In genomic region chr14:100342195-100342594, GRCh38 we compare ENCODE assay signal across 13 cellular contexts. TPM values are rescaled to one million over a fixed set of nuclear protein-coding genes. Genes with fewer than 3 reads are reported as not detected.
DNase-seq lines count a peak whose midpoint lies in the region; ATAC-seq and TF ChIP-seq lines count a peak whose summit lies in the region.
"Had no signal": no experiment of that assay in that cellular context is flagged by ENCODE, and none has a peak within 500 bp of the region (broad histone marks: within the 10 kb centered on the region; RNA-seq: fewer than 3 reads in every experiment).

No MANE protein-coding gene starts in this region.

- intact Hi-C loops in ovary (cut with DNase I): no loop called here

- TF ChIP-seq CTCF in HL-60 (IDR thresholded peaks at IDR 0.05; ENCODE audit: insufficient read depth, low read length): no peak
- no peak for TF ChIP-seq CTCF in ovary (IDR thresholded peaks at IDR 0.05)

- no peaks in the 10 kb centered on the region for H3K4me1 ChIP-seq in ovary (ENCODE audit: insufficient read depth)

- peaks cover 10% of the 10 kb centered on the region for H3K36me3 Mint-ChIP-seq in activated naive CD8-positive, alpha-beta T cell
- peaks cover 93% of the 10 kb centered on the region for H3K36me3 Mint-ChIP-seq in stimulated activated effector memory CD8-positive, alpha-beta T cell treated with anti-CD3 and anti-CD28 coated beads, Interleukin-12 subunit alpha, Interleukin-12 subunit beta, amount 100 ng/mL, for 72 hours

- no peaks in the 10 kb centered on the region for H3K9me3 Mint-ChIP-seq in activated naive CD8-positive, alpha-beta T cell (ENCODE audit: low read depth)
- H3K9me3 Mint-ChIP-seq in stimulated activated effector memory CD8-positive, alpha-beta T cell treated with anti-CD3 and anti-CD28 coated beads, Interleukin-12 subunit alpha, Interleukin-12 subunit beta, amount 100 ng/mL, for 72 hours: no peaks in the 10 kb centered on the region

- TF ChIP-seq POLR2A in ovary (IDR thresholded peaks at IDR 0.05): no peak

- no peaks in the 10 kb centered on the region for H3K27me3 Mint-ChIP-seq in activated naive CD8-positive, alpha-beta T cell

- H3K27me3 ChIP-seq in HL-60 (ENCODE audit: insufficient read depth, poor library complexity, severe bottlenecking): no peaks in the 10 kb centered on the region
- no peaks in the 10 kb centered on the region for H3K27me3 ChIP-seq in layer of hippocampus (ENCODE audit: control insufficient read depth, insufficient read depth, low read length)
- no peaks in the 10 kb centered on the region for H3K27me3 ChIP-seq in ovary

- H3K27ac ChIP-seq in HL-60 (replicated peaks): peak overlapping the region; percentile 93
- H3K27ac ChIP-seq in layer of hippocampus (ENCODE audit: low read depth, low read length): peak overlapping the region; percentile 78
- no peak overlapping the region for H3K27ac ChIP-seq in ovary

- H3K4me3 ChIP-seq in HL-60 (replicated peaks; ENCODE audit: insufficient read depth, low read length): no peak overlapping the region
- no peak overlapping the region for H3K4me3 ChIP-seq in ovary

- DNase-seq in HL-60 (ENCODE audit: low read depth in 1 of 2, low spot score in 1 of 2): no peak
- no peak for DNase-seq in stimulated activated effector memory CD8-positive, alpha-beta T cell treated with anti-CD3 and anti-CD28 coated beads, Interleukin-12 subunit alpha, Interleukin-12 subunit beta, amount 100 ng/mL, for 72 hours (ENCODE audit: low spot score in 2 of 2)
- DNase-seq in ovary: no peak
- DNase-seq: foreskin fibroblast, NCI-H1092, NCI-H748 treated with DMSO at 0.1 percent for 48 hours had no signal

- no peaks in the 10 kb centered on the region for H3K36me3 ChIP-seq in ovary

- peak overlapping the region; percentile 23 for H3K27ac Mint-ChIP-seq in activated naive CD8-positive, alpha-beta T cell
- peak overlapping the region; percentile 90 for H3K27ac Mint-ChIP-seq in stimulated activated effector memory CD8-positive, alpha-beta T cell treated with anti-CD3 and anti-CD28 coated beads, Interleukin-12 subunit alpha, Interleukin-12 subunit beta, amount 100 ng/mL, for 72 hours

- H3K9me3 ChIP-seq in ovary: no peaks in the 10 kb centered on the region

- ATAC-seq in stimulated activated effector memory CD8-positive, alpha-beta T cell treated with anti-CD3 and anti-CD28 coated beads, Interleukin-12 subunit alpha, Interleukin-12 subunit beta, amount 100 ng/mL, for 72 hours: no peak
- no peak for ATAC-seq in HG03571 (IDR thresholded peaks at IDR 0.05; ENCODE audit: unreplicated experiment)
- no peak for ATAC-seq in GM19324 (IDR thresholded peaks at IDR 0.05; ENCODE audit: low FRiP score, unreplicated experiment)
- ATAC-seq in GM21515 (IDR thresholded peaks at IDR 0.05; ENCODE audit: unreplicated experiment): no peak

- peaks cover 11% of the 10 kb centered on the region for H3K4me1 Mint-ChIP-seq in activated naive CD8-positive, alpha-beta T cell (ENCODE audit: low read depth)
- peaks cover 26% of the 10 kb centered on the region for H3K4me1 Mint-ChIP-seq in stimulated activated effector memory CD8-positive, alpha-beta T cell treated with anti-CD3 and anti-CD28 coated beads, Interleukin-12 subunit alpha, Interleukin-12 subunit beta, amount 100 ng/mL, for 72 hours

- TF ChIP-seq EP300 in ovary (IDR thresholded peaks at IDR 0.05): no peak

- no peak overlapping the region for H3K4me3 Mint-ChIP-seq in activated naive CD8-positive, alpha-beta T cell
- no peak overlapping the region for H3K4me3 Mint-ChIP-seq in stimulated activated effector memory CD8-positive, alpha-beta T cell treated with anti-CD3 and anti-CD28 coated beads, Interleukin-12 subunit alpha, Interleukin-12 subunit beta, amount 100 ng/mL, for 72 hours

- WGBS in ovary, 3 donors: 93 to 97% (median 96%) methylated on average over 11 of the region's 11 CpGs

RNA-seq across cellular contexts. Expression of gene SLC25A47, which starts 19.1 kb away (rescaled TPM):
- total RNA-seq in ovary: not detected
- polyA plus RNA-seq in ovary: not detected
- total RNA-seq: cardiac septum, renal cortical epithelial cell had no signal

RNA-seq across cellular contexts. Expression of gene WDR25, which starts 34.1 kb away (rescaled TPM):
- total RNA-seq in ovary: 10 to 100 TPM in 3 of 7 donors, 1 to 10 TPM in 4; 8.4 to 16.9 (median 9.8) TPM
- 1 to 10 TPM; 4.2 to 7.4 TPM for polyA plus RNA-seq in ovary

RNA-seq across cellular contexts. Expression of gene SLC25A29, which starts 36.0 kb away (rescaled TPM):
- total RNA-seq in ovary: 100 to 1,000 TPM in 1 of 7 donors, 10 to 100 TPM in 6; 50.2 to 177 (median 72.3) TPM
- 10 to 100 TPM in 1 of 2 donors, 1 to 10 TPM in 1; 9.1 to 46.7 TPM for polyA plus RNA-seq in ovary

Comparison
In these comparisons a context has a peak if more than half of its experiments do, and no peak if none do; other contexts are left out.
1. H3K27ac ChIP-seq: peak in HL-60 (single experiment) and layer of hippocampus (single experiment); none in ovary (0 of 2).